ENCODE assay signal across 1 cellular context in genomic region chr12:10614056-10614370, GRCh38.
TF ChIP-seq lines count a peak whose summit lies in the region.

No MANE protein-coding gene starts in this region.

TF ChIP-seq in HepG2, 621 proteins besides CTCF, POLR2A, EP300 and RAD21 (continued from another document):
- TF ChIP-seq SNAPC4 (CRISPR knock-in tag; IDR thresholded peaks at IDR 0.05) (no peak), SIN3A (IDR thresholded peaks at IDR 0.05; ENCODE audit: borderline replicate concordance, low read depth, low read length) (no peak), ATRX (CRISPR knock-in tag; IDR thresholded peaks at IDR 0.05; ENCODE audit: borderline replicate concordance) (no peak), CERS6 (CRISPR knock-in tag; IDR thresholded peaks at IDR 0.05) (no peak), GTF2F1 (IDR thresholded peaks at IDR 0.05; ENCODE audit: low read length) (no peak), KLF13 (CRISPR knock-in tag; IDR thresholded peaks at IDR 0.05) (no peak), GLMP (CRISPR knock-in tag; IDR thresholded peaks at IDR 0.05; ENCODE audit: borderline replicate concordance) (no peak), NFATC3 (CRISPR knock-in tag; IDR thresholded peaks at IDR 0.05) (no peak)
